In the genomic region with DNA sequence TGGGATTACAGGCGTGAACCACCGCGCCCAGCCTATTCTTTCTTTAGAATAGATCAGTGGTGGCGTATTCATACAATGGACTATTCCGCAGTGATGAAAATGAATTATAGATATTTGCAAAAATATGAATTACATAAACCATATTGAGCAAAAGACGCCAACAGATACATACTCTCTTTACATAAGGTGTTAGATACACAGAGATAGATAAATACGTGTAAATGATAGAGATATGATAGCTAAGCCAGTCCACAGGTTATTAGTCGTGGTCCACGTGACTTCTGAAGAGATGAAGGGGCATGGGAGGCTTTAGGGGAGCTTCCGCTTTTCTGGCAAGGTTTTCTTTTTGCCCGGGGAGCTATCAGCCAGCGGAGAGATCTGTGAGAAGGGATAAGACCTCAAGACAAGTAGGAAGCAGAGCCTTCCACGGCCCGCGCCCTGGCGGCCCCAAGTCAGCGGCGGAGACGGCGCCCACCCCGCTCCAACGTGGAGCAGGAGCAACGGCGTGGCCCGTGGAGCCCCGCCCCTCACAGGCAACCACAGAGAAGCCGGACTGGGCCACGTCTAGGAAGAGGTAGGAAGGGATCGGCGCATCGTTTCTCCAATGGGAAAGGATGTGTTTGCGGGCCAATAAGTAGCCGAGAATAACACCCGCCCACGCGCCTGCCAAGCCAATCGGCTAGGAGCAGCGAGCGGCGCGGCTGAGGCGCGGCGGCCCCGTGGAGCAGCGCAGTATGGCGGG, we compare ENCODE assay signal across 8 cellular contexts. TPM values are rescaled to one million over a fixed set of nuclear protein-coding genes. Genes with fewer than 3 reads are reported as not detected.
DNase-seq lines count a peak whose midpoint lies in the region; ATAC-seq and TF ChIP-seq lines count a peak whose summit lies in the region.

A gene (plus strand): TSS at position 704 of the 742 bp plus-strand sequence. CDS start 31 bp downstream, at position 735.

- TF ChIP-seq POLR2A in transverse colon (IDR thresholded peaks at IDR 0.05): peak; percentile 40

- H3K9ac ChIP-seq in adipocyte (ENCODE audit: low read length) (peak within 1 kb of the TSS; percentile 86), trophoblast cell (ENCODE audit: low read length) (peak within 1 kb of the TSS; percentile 93)

- H2BK12ac ChIP-seq in trophoblast cell (ENCODE audit: low read length): no peak within 1 kb of the TSS

- H3K27me3 ChIP-seq in adipocyte (replicated peaks; ENCODE audit: control insufficient read depth, insufficient read depth, low read length) (no peaks in the 10 kb centered on the region), cardiac muscle cell (no peaks in the 10 kb centered on the region), trophoblast cell (ENCODE audit: insufficient read depth, low read length) (no peaks in the 10 kb centered on the region), transverse colon (no peaks in the 10 kb centered on the region)

- intact Hi-C loops in transverse colon (cut with DNase I; ENCODE audit: low total_unique reads): no loop called here

- peak; percentile 92 for ATAC-seq in HG02798 (IDR thresholded peaks at IDR 0.05; ENCODE audit: poor library complexity, unreplicated experiment)

- peaks cover 2% of the 10 kb centered on the region for H3K79me1 ChIP-seq in trophoblast cell (ENCODE audit: low read length)

- peak within 1 kb of the TSS; percentile 80 for H4K8ac ChIP-seq in trophoblast cell (ENCODE audit: low read depth, low read length)

- peak within 1 kb of the TSS; percentile 16 for H3K18ac ChIP-seq in trophoblast cell (ENCODE audit: low read length)

- no peak within 1 kb of the TSS for H2BK5ac ChIP-seq in trophoblast cell (ENCODE audit: low read depth, low read length, poor library complexity)

- no peak for TF ChIP-seq EP300 in transverse colon (IDR thresholded peaks at IDR 0.05; ENCODE audit: low read depth)

- peak within 1 kb of the TSS; percentile 19 for H3K4ac ChIP-seq in trophoblast cell (ENCODE audit: low read depth, low read length)

- H4K12ac ChIP-seq in trophoblast cell (ENCODE audit: low read depth, low read length): peak within 1 kb of the TSS; percentile 73

- DNase-seq in NCI-H1436 (lab: John Stamatoyannopoulos, UW) (peak; percentile 95), T follicular helper cell (ENCODE audit: low read depth) (peak; percentile 89), adipocyte (ENCODE audit: low read depth) (peak; percentile 99), cardiac muscle cell (ENCODE audit: low read depth in 1 of 2, low spot score in 1 of 2) (peak; percentile 98 to 99), trophoblast cell (peak; percentile 98 to 99), transverse colon (peak; percentile 97)

- peaks cover 11% of the 10 kb centered on the region for H3K4me1 ChIP-seq in adipocyte (ENCODE audit: control insufficient read depth, insufficient read depth, low read length)
- no peaks in the 10 kb centered on the region for H3K4me1 ChIP-seq in cardiac muscle cell (ENCODE audit: low read depth)
- no peaks in the 10 kb centered on the region for H3K4me1 ChIP-seq in trophoblast cell (ENCODE audit: control insufficient read depth in 1 of 2, insufficient read depth in 2 of 2, low read length in 2 of 2)
- H3K4me1 ChIP-seq in transverse colon: peaks cover 0 to 4% (median 3%) of the 10 kb centered on the region in 4 donors

- no peak within 1 kb of the TSS for H3K23ac ChIP-seq in trophoblast cell (ENCODE audit: low read length)

- peak within 1 kb of the TSS; percentile 83 for H2AFZ ChIP-seq in trophoblast cell (ENCODE audit: insufficient read depth, low read length, poor library complexity)

- in situ Hi-C loops in transverse colon (cut with MboI; ENCODE audit: low pct_ligation_motif_present in 1 of 4, low pct_unique_long_range_greater_than_20kb in 1 of 4, low sequenced_read_pairs in 3 of 4): no loop called here

- no peaks in the 10 kb centered on the region for H3K79me2 ChIP-seq in trophoblast cell (ENCODE audit: control insufficient read depth, insufficient read depth, low read length, poor library complexity)

- peaks cover 13% of the 10 kb centered on the region for H3K36me3 ChIP-seq in adipocyte (ENCODE audit: control insufficient read depth, insufficient read depth, low read length, severe bottlenecking)
- H3K36me3 ChIP-seq in cardiac muscle cell: peaks cover 3% of the 10 kb centered on the region
- H3K36me3 ChIP-seq in trophoblast cell (ENCODE audit: control insufficient read depth in 1 of 2, insufficient read depth in 2 of 2, low read length in 2 of 2): peaks cover 11 to 14% of the 10 kb centered on the region in 2 experiments
- H3K36me3 ChIP-seq in transverse colon: no peaks in the 10 kb centered on the region

- no peak within 1 kb of the TSS for H2BK120ac ChIP-seq in trophoblast cell (ENCODE audit: insufficient read depth, low read length, poor library complexity)

- H3K4me2 ChIP-seq in trophoblast cell (ENCODE audit: low read length): peak within 1 kb of the TSS; percentile 100

- WGBS in trophoblast cell (ENCODE audit: extremely low coverage, insufficient coverage, insufficient read length): no CpG with 5 or more reads among the region's 47 CpGs
- WGBS in transverse colon (ENCODE audit: low coverage in 1 of 2), 2 donors: 9 to 38% methylated on average over 12 to 47 of the region's 47 CpGs

- H3K14ac ChIP-seq in trophoblast cell (ENCODE audit: low read length): peak within 1 kb of the TSS; percentile 55

- TF ChIP-seq CTCF in GM12875 (IDR thresholded peaks at IDR 0.05; ENCODE audit: borderline replicate concordance, insufficient read depth, low read depth, low read length) (no peak), cardiac muscle cell (IDR thresholded peaks at IDR 0.05; ENCODE audit: low read depth, low read length) (no peak), transverse colon (IDR thresholded peaks at IDR 0.05) (no peak)

- H3K9me3 ChIP-seq in adipocyte (ENCODE audit: control insufficient read depth, low read length) (no peaks in the 10 kb centered on the region), cardiac muscle cell (ENCODE audit: low read depth) (no peaks in the 10 kb centered on the region), trophoblast cell (ENCODE audit: insufficient read depth, low read depth, low read length) (no peaks in the 10 kb centered on the region), transverse colon (no peaks in the 10 kb centered on the region)

- H4K91ac ChIP-seq in trophoblast cell (ENCODE audit: low read depth, low read length): peak within 1 kb of the TSS; percentile 55

- peak within 1 kb of the TSS; percentile 80 for H3K4me3 ChIP-seq in GM12875 (ENCODE audit: low read depth, low read length)
- H3K4me3 ChIP-seq in adipocyte (ENCODE audit: low read length): peak within 1 kb of the TSS; percentile 84
- H3K4me3 ChIP-seq in cardiac muscle cell: peak within 1 kb of the TSS; percentile 46
- peak within 1 kb of the TSS; percentile 78 for H3K4me3 ChIP-seq in trophoblast cell (ENCODE audit: low read depth, low read length)
- H3K4me3 ChIP-seq in transverse colon: peak within 1 kb of the TSS; percentile 42 to 75 (median 50)

- no peak within 1 kb of the TSS for H2AK5ac ChIP-seq in trophoblast cell (ENCODE audit: low read length)

- H3K27ac ChIP-seq in cardiac muscle cell: peak within 1 kb of the TSS; percentile 71
- H3K27ac ChIP-seq in trophoblast cell (ENCODE audit: low read depth, low read length): peak within 1 kb of the TSS; percentile 73
- H3K27ac ChIP-seq in transverse colon: peak within 1 kb of the TSS; percentile 70 to 85 (median 82)

RNA-seq across cellular contexts. Expression of the gene that starts here (rescaled TPM):
- total RNA-seq in cardiac muscle cell (37.8 and 52.7 TPM in 2 replicates), transverse colon (10 to 100 TPM in 2 of 4 donors, 1 to 10 TPM in 1, not detected in 1; 6.0 to 17.0 (median 12.9) TPM)
- 59.8 and 70.5 TPM in 2 replicates for polyA plus RNA-seq in cardiac muscle cell
- 24.7 and 27.1 TPM in 2 replicates for polyA plus RNA-seq in trophoblast cell (2013)

Comparison
In these comparisons a context has a peak if more than half of its experiments do, and no peak if none do; other contexts are left out.
1. Peak in every context shown above with its lines: DNase-seq, ATAC-seq, H3K4me3 ChIP-seq and H3K27ac ChIP-seq.